ENCODE assay signal across 7 cellular contexts in the genomic region with DNA sequence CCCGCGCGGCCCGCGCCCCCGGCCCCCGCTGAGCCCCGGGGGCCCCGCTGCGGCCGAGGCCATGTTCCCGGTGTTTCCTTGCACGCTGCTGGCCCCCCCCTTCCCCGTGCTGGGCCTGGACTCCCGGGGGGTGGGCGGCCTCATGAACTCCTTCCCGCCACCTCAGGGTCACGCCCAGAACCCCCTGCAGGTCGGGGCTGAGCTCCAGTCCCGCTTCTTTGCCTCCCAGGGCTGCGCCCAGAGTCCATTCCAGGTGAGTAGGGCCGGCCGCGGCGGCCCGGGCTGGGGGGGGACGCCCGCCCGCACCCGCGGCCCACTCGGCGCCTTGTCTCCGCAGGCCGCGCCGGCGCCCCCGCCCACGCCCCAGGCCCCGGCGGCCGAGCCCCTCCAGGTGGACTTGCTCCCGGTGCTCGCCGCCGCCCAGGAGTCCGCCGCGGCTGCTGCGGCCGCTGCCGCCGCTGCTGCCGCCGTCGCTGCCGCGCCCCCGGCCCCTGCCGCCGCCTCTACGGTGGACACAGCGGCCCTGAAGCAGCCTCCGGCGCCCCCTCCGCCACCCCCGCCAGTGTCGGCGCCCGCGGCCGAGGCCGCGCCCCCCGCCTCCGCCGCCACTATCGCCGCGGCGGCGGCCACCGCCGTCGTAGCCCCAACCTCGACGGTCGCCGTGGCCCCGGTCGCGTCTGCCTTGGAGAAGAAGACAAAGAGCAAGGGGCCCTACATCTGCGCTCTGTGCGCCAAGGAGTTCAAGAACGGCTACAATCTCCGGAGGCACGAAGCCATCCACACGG. TPM values are rescaled to one million over a fixed set of nuclear protein-coding genes. Genes with fewer than 3 reads are reported as not detected.
A peak's percentile ranks its signal among the peaks of the same experiment; 100 is the strongest.
DNase-seq lines count a peak whose midpoint lies in the region; ATAC-seq, FAIRE-seq and TF ChIP-seq lines count a peak whose summit lies in the region.

No MANE protein-coding gene starts in this region.

- no peaks in the 10 kb centered on the region for H3K27me3 ChIP-seq in MG63
- H3K27me3 ChIP-seq in bronchial epithelial cell (ENCODE audit: control insufficient read depth, insufficient read depth, low read length) = no peaks in the 10 kb centered on the region
- H3K27me3 ChIP-seq in right lobe of liver = no peaks in the 10 kb centered on the region

- peak overlapping the region; percentile 55 to 83 (median 69) for H3K27ac ChIP-seq in right lobe of liver

- TF ChIP-seq POLR2A in GM12891 (IDR thresholded peaks at IDR 0.05; ENCODE audit: low read depth, low read length) (peak; percentile 26; the same call in 1 of the 2 replicates), right lobe of liver (IDR thresholded peaks at IDR 0.05) (no peak)

- H3K9me3 Mint-ChIP-seq in stimulated activated naive CD8-positive, alpha-beta T cell treated with anti-CD3 and anti-CD28 coated beads, Interleukin-15, amount 100 ng/mL, for 72 hours = no peaks in the 10 kb centered on the region

- peaks cover 0 to 23% (median 5%) of the 10 kb centered on the region in 4 donors for H3K4me1 ChIP-seq in right lobe of liver

- H3K4me3 Mint-ChIP-seq in stimulated activated naive CD8-positive, alpha-beta T cell treated with anti-CD3 and anti-CD28 coated beads, Interleukin-15, amount 100 ng/mL, for 72 hours = peak overlapping the region; percentile 88 to 89

- H3K27me3 Mint-ChIP-seq in stimulated activated naive CD8-positive, alpha-beta T cell treated with anti-CD3 and anti-CD28 coated beads, Interleukin-15, amount 100 ng/mL, for 72 hours = peaks cover under 1% of the 10 kb centered on the region

- FAIRE-seq in GM12891 (lab: Jason Lieb, UNC) = peak; percentile 48
- FAIRE-seq in bronchial epithelial cell (lab: Jason Lieb, UNC) = no peak

- DNase-seq in GM12891 (ENCODE audit: insufficient read length, low spot score) = no peak
- peak; percentile 96 for DNase-seq in MG63
- DNase-seq in T-helper 1 cell = peak in 3 of 5 donors; percentile 45 to 66 (median 47)
- no peak for DNase-seq in bronchial epithelial cell (ENCODE audit: low read depth)
- peak; percentile 64 to 79 (median 68) for DNase-seq in right lobe of liver
- peak; percentile 72 to 77 for DNase-seq in stimulated activated naive CD8-positive, alpha-beta T cell treated with anti-CD3 and anti-CD28 coated beads, Interleukin-15, amount 100 ng/mL, for 72 hours

- H3K36me3 ChIP-seq in MG63 = peaks cover 54% of the 10 kb centered on the region
- H3K36me3 ChIP-seq in bronchial epithelial cell (ENCODE audit: control insufficient read depth, insufficient read depth, low read length) = peaks cover 13% of the 10 kb centered on the region
- H3K36me3 ChIP-seq in right lobe of liver = peaks cover 0 to 10% (median 0%) of the 10 kb centered on the region in 4 donors

- TF ChIP-seq CTCF in bronchial epithelial cell (IDR thresholded peaks at IDR 0.05; ENCODE audit: insufficient read depth, low read length, severe bottlenecking) (no peak), right lobe of liver (IDR thresholded peaks at IDR 0.05) (no peak)

- intact Hi-C loops in right lobe of liver (cut with DNase I) = no loop called here

- no CpG with 5 or more reads among the region's 99 CpGs for WGBS in right lobe of liver (ENCODE audit: insufficient coverage, low coverage, low lambda C conversion rate, missing lambda C conversion rate)

- no peaks in the 10 kb centered on the region for H3K9me3 ChIP-seq in MG63
- no peaks in the 10 kb centered on the region for H3K9me3 ChIP-seq in right lobe of liver

- peak overlapping the region; percentile 72 for H3K4me3 ChIP-seq in MG63
- peak overlapping the region; percentile 63 for H3K4me3 ChIP-seq in bronchial epithelial cell (ENCODE audit: low read depth, low read length)
- peak overlapping the region; percentile 44 to 63 (median 52) for H3K4me3 ChIP-seq in right lobe of liver

- no peak for ATAC-seq in right lobe of liver
- no peak for ATAC-seq in stimulated activated naive CD8-positive, alpha-beta T cell treated with anti-CD3 and anti-CD28 coated beads, Interleukin-15, amount 100 ng/mL, for 72 hours
- no peak for ATAC-seq in GM21367 (IDR thresholded peaks at IDR 0.05; ENCODE audit: unreplicated experiment)

- H3K27ac Mint-ChIP-seq in stimulated activated naive CD8-positive, alpha-beta T cell treated with anti-CD3 and anti-CD28 coated beads, Interleukin-15, amount 100 ng/mL, for 72 hours = peak overlapping the region; percentile 75 to 96

- H3K4me1 Mint-ChIP-seq in stimulated activated naive CD8-positive, alpha-beta T cell treated with anti-CD3 and anti-CD28 coated beads, Interleukin-15, amount 100 ng/mL, for 72 hours = peaks cover 69% of the 10 kb centered on the region

TF ChIP-seq in GM12891, 5 proteins besides CTCF, POLR2A, EP300 and RAD21:
- TF ChIP-seq PAX5 (IDR thresholded peaks at IDR 0.05; ENCODE audit: insufficient read depth, low read length, severe bottlenecking) (no peak), POLR2AphosphoS5 (IDR thresholded peaks at IDR 0.05; ENCODE audit: low read depth, low read length) (peak; percentile 50; the same call in 1 of the 2 replicates), SPI1 (IDR thresholded peaks at IDR 0.05; ENCODE audit: low read depth, low read length) (no peak), POU2F2 (IDR thresholded peaks at IDR 0.05; ENCODE audit: low read depth, low read length) (no peak), TAF1 (IDR thresholded peaks at IDR 0.05; ENCODE audit: low read depth, low read length) (no peak)

RNA-seq across cellular contexts. Expression of a gene that starts 0.5 kb away (rescaled TPM):
- 133 TPM for polyA plus RNA-seq in GM12891 (2012; ENCODE audit: low read depth, missing spikeins)
- total RNA-seq in MG63 (2014; rRNA removed; shearing (Covaris generic); ENCODE audit: low replicate concordance) = 331 and 420 TPM in 2 replicates
- total RNA-seq in bronchial epithelial cell (125 and 168 TPM in 2 replicates), right lobe of liver (100 to 1,000 TPM in 1 of 6 experiments, 10 to 100 TPM in 5; 42.9 to 106 (median 60.7) TPM)

RNA-seq across cellular contexts. Expression of a gene that starts 5.2 kb away (rescaled TPM):
- 0.36 TPM for polyA plus RNA-seq in GM12891 (2012; ENCODE audit: low read depth, missing spikeins)
- not detected in 2 replicates for total RNA-seq in MG63 (2014; rRNA removed; shearing (Covaris generic); ENCODE audit: low replicate concordance)
- total RNA-seq in bronchial epithelial cell = not detected in 2 replicates
- total RNA-seq in right lobe of liver = under 1 TPM in 4 of 6 experiments, not detected in 2; 0.15 to 0.98 (median 0.51) TPM

RNA-seq across cellular contexts. Expression of a gene that starts 9.1 kb away (rescaled TPM):
- 16.9 TPM for polyA plus RNA-seq in GM12891 (2012; ENCODE audit: low read depth, missing spikeins)
- total RNA-seq in MG63 (2014; rRNA removed; shearing (Covaris generic); ENCODE audit: low replicate concordance) = 90.0 and 113 TPM in 2 replicates
- 15.2 and 24.7 TPM in 2 replicates for total RNA-seq in bronchial epithelial cell
- total RNA-seq in right lobe of liver = 10 to 100 TPM in 5 of 6 experiments, 1 to 10 TPM in 1; 8.5 to 26.1 (median 11.5) TPM

RNA-seq across cellular contexts. Expression of a gene that starts 13.4 kb away (rescaled TPM):
- 56.5 TPM for polyA plus RNA-seq in GM12891 (2012; ENCODE audit: low read depth, missing spikeins)
- total RNA-seq in MG63 (2014; rRNA removed; shearing (Covaris generic); ENCODE audit: low replicate concordance) = 77.1 and 147 TPM in 2 replicates
- total RNA-seq in bronchial epithelial cell = 87.1 and 118 TPM in 2 replicates
- total RNA-seq in right lobe of liver = 100 to 1,000 TPM in 2 of 6 experiments, 10 to 100 TPM in 4; 37.4 to 112 (median 77.8) TPM

RNA-seq across cellular contexts. Expression of a gene that starts 16.3 kb away (rescaled TPM):
- polyA plus RNA-seq in GM12891 (2012; ENCODE audit: low read depth, missing spikeins) = 52.3 TPM
- 74.9 and 134 TPM in 2 replicates for total RNA-seq in MG63 (2014; rRNA removed; shearing (Covaris generic); ENCODE audit: low replicate concordance)
- total RNA-seq in bronchial epithelial cell = 11.3 and 12.0 TPM in 2 replicates
- 10 to 100 TPM in 5 of 6 experiments, 1 to 10 TPM in 1; 9.8 to 27.1 (median 24.7) TPM for total RNA-seq in right lobe of liver

Comparison
In these comparisons a context has a peak if more than half of its experiments do, and no peak if none do; other contexts are left out.
1. DNase-seq: peak in MG63 (single experiment), T-helper 1 cell (3 of 5), right lobe of liver (3 of 3) and stimulated activated naive CD8-positive, alpha-beta T cell treated with anti-CD3 and anti-CD28 coated beads, Interleukin-15, amount 100 ng/mL, for 72 hours (2 of 2); none in GM12891 (single experiment) and bronchial epithelial cell (single experiment).
2. Peak in every context shown above with its lines, with median percentiles within 50 percentile points of each other: H3K4me3 ChIP-seq.